In the genomic region with DNA sequence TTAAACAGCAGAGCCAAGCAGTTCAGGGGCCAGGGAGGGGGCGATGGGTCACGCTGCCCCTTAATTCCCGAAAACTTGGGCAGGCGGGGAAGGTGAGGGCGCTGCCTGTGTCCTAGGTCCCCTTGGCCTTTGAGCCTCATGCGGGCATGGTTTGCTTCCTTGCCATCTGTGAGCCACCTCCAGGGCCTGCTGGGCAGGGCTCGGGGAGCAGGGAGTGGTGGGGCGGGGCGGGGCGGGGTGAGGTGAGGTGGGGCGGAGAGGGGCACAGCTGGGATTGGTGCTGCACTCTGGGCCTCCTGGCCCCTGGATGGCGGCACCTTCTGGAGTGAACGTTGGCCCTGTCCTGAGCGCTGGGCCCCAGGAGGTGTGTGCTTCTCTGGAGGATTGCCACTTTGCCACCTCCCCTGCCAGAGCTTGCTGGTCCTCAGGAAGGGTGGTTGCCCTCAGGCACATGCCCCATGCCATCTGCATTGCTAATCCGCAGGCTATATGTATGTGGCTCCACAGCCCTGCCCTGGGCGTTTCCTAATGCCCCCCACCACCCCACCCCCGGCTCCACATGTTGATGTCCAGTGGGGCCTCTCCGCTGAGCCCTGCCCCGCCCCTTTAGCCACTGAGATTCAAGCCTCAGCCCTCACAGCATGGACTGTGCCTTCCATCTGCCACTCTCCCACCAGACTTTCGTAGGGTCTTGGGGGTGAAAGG, we compare ENCODE assay signal across 24 cellular contexts.
"Had no signal": no experiment of that assay in that cellular context is flagged by ENCODE, and none has a peak within 500 bp of the region (broad histone marks: within the 10 kb centered on the region; RNA-seq: fewer than 3 reads in every experiment).

No MANE protein-coding gene starts in this region.

- H3K9me3 ChIP-seq: left ventricle myocardium inferior, spleen, thoracic aorta, upper lobe of left lung had no signal

- H3K4me3 ChIP-seq: hepatocyte, left ventricle myocardium inferior, spleen, thoracic aorta, upper lobe of left lung had no signal

- H3K27ac ChIP-seq: foreskin keratinocyte, hepatocyte, left ventricle myocardium inferior, spleen, thoracic aorta, upper lobe of left lung had no signal

- H3K4me1 ChIP-seq: foreskin keratinocyte, left ventricle myocardium inferior, spleen, upper lobe of left lung had no signal

- H3K36me3 ChIP-seq: thoracic aorta had no signal

- H2AFZ ChIP-seq: hepatocyte had no signal

- ATAC-seq: activated T-cell treated with anti-CD3 and anti-CD28 coated beads, Interleukin-2, amount 50 U/mL, for 4 hours; foreskin keratinocyte had no signal

- H3K79me2 ChIP-seq: hepatocyte had no signal

- H3K27me3 ChIP-seq: foreskin keratinocyte, hepatocyte, spleen, upper lobe of left lung had no signal

- DNase-seq: activated B cell treated with CpG ODN at 0.5 μM for 24 hours; activated CD4-positive, alpha-beta T cell treated with anti-CD3 and anti-CD28 coated beads for 4 hours; activated CD4-positive, alpha-beta T cell treated with anti-CD3 and anti-CD28 coated beads, Interleukin-2, amount 50 U/mL, for 48 hours; activated CD8-positive, alpha-beta memory T cell treated with anti-CD3 and anti-CD28 coated beads, Interleukin-2, amount 50 U/mL, for 48 hours; activated naive CD4-positive, alpha-beta T cell treated with anti-CD3 and anti-CD28 coated beads for 36 hours; activated naive CD8-positive, alpha-beta T cell treated with anti-CD3 and anti-CD28 coated beads, Interleukin-2, amount 10 ng/mL, durations not matched to agents 7 days and 5 days; activated T-cell treated with anti-CD3 and anti-CD28 coated beads, Interleukin-2, amount 50 U/mL, for 4 hours; amniotic stem cell; effector CD8-positive, alpha-beta T cell; erythroblast; foreskin keratinocyte; immature natural killer cell; kidney glomerular epithelial cell; left ventricle myocardium inferior; mammary epithelial cell; midbrain; nephron progenitor cell; nucleus accumbens; spleen; stimulated activated CD4-positive, alpha-beta T cell treated with anti-CD3 and anti-CD28 coated beads, Interleukin-4, amount 100 ng/mL, for 1 hour; stimulated activated naive CD4-positive, alpha-beta T cell treated with Interleukin-2 at 50 U/mL for 16 hours; upper lobe of left lung had no signal

- H3K4me2 ChIP-seq: hepatocyte had no signal
